ENCODE assay signal across 9 cellular contexts in the genomic region with DNA sequence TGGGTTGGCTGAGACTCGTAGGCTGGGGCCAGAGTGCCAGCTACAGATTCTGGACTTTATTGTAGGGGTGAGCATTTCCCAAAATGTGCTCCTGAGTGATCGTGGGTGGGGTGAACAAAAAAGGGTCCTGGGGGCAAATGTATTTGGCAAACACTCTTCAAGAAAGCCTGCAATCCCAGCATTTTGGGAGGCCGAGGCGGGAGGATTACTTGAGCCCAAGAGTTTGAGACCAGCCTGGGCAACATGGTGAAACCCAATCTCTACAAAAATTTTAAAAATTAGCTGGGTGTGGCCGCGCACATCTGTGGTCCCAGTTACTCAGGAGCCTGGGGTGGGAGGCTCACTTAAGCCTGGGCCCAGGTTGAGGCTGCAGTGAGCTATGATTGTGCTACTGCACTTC. TPM values are rescaled to one million over a fixed set of nuclear protein-coding genes. Genes with fewer than 3 reads are reported as not detected.
DNase-seq lines count a peak whose midpoint lies in the region; ATAC-seq and TF ChIP-seq lines count a peak whose summit lies in the region.
"Had no signal": no experiment of that assay in that cellular context is flagged by ENCODE, and none has a peak within 500 bp of the region (broad histone marks: within the 10 kb centered on the region; RNA-seq: fewer than 3 reads in every experiment).

No MANE protein-coding gene starts in this region.

- no peaks in the 10 kb centered on the region for H3K27me3 ChIP-seq in upper lobe of left lung
- H3K27me3 ChIP-seq: BLaER1 had no signal

- TF ChIP-seq CTCF in coronary artery (IDR thresholded peaks at IDR 0.05) (no peak), upper lobe of left lung (IDR thresholded peaks at IDR 0.05) (no peak)

- peak overlapping the region; percentile 71 for H3K4me3 ChIP-seq in coronary artery
- peak overlapping the region in 1 of 4 donors; percentile 60 for H3K4me3 ChIP-seq in upper lobe of left lung

- H3K27ac ChIP-seq in coronary artery (peak overlapping the region; percentile 76 to 95), upper lobe of left lung (peak overlapping the region; percentile 96 to 99 (median 97))

- peaks cover 4% of the 10 kb centered on the region in 2 donors for H3K9me3 Mint-ChIP-seq in activated naive CD4-positive, alpha-beta T cell treated with anti-CD3 and anti-CD28 coated beads, Interleukin-2, amount 50 U/mL, for 72 hours
- peaks cover 0 to 4% (median 0%) of the 10 kb centered on the region in 7 donors for H3K9me3 Mint-ChIP-seq in naive B cell

- H3K9me3 ChIP-seq in upper lobe of left lung, result no peaks in the 10 kb centered on the region

- 82 to 87% methylated on average over 6 of the region's 6 CpGs for WGBS in upper lobe of left lung, 2 donors

- no peaks in the 10 kb centered on the region for H3K27me3 Mint-ChIP-seq in naive B cell

- peaks cover 0 to 6% of the 10 kb centered on the region in 2 donors for H3K36me3 Mint-ChIP-seq in activated naive CD4-positive, alpha-beta T cell treated with anti-CD3 and anti-CD28 coated beads, Interleukin-2, amount 50 U/mL, for 72 hours
- no peaks in the 10 kb centered on the region for H3K36me3 Mint-ChIP-seq in naive B cell

- H3K4me1 ChIP-seq in upper lobe of left lung, result peaks cover 20 to 40% (median 33%) of the 10 kb centered on the region in 4 donors

- DNase-seq in activated naive CD4-positive, alpha-beta T cell treated with anti-CD3 and anti-CD28 coated beads, Interleukin-2, amount 50 U/mL, for 72 hours (ENCODE audit: low spot score in 2 of 2), result no peak
- DNase-seq in activated naive CD4-positive, alpha-beta T cell (lab: John Stamatoyannopoulos, UW), result no peak
- DNase-seq in coronary artery (ENCODE audit: low spot score), result no peak
- DNase-seq in naive B cell, result no peak
- DNase-seq in upper lobe of left lung, result no peak
- DNase-seq in stimulated activated CD4-positive, alpha-beta T cell treated with anti-CD3 and anti-CD28 coated beads, Interleukin-15, amount 100 ng/mL, for 24 hours, result no peak
- no peak for DNase-seq in foreskin melanocyte
- DNase-seq in 8988T, result no peak

- ATAC-seq in activated naive CD4-positive, alpha-beta T cell treated with anti-CD3 and anti-CD28 coated beads, Interleukin-2, amount 50 U/mL, for 72 hours, result no peak
- ATAC-seq in naive B cell (ENCODE audit: low read depth in 2 of 2) (no peak), upper lobe of left lung (ENCODE audit: low FRiP score in 2 of 2) (no peak)

- peak overlapping the region; percentile 5 to 44 for H3K27ac Mint-ChIP-seq in activated naive CD4-positive, alpha-beta T cell treated with anti-CD3 and anti-CD28 coated beads, Interleukin-2, amount 50 U/mL, for 72 hours
- H3K27ac Mint-ChIP-seq in naive B cell, result peak overlapping the region in 2 of 6 donors; percentile 73 to 75

- TF ChIP-seq EP300 in upper lobe of left lung (IDR thresholded peaks at IDR 0.05), result no peak

- peak overlapping the region in 6 of 8 donors; percentile 56 to 93 (median 80) for H3K4me3 Mint-ChIP-seq in naive B cell

- H3K36me3 ChIP-seq in upper lobe of left lung, result no peaks in the 10 kb centered on the region
- H3K36me3 ChIP-seq: BLaER1 had no signal

- TF ChIP-seq POLR2A in upper lobe of left lung (IDR thresholded peaks at IDR 0.05), result no peak

- peaks cover 24 to 39% (median 30%) of the 10 kb centered on the region in 3 donors for H3K4me1 Mint-ChIP-seq in naive B cell

RNA-seq across cellular contexts. Expression of gene CDKN2AIPNL, which starts 55.5 kb away (rescaled TPM):
- 10 to 100 TPM in 1 of 2 donors, 1 to 10 TPM in 1; 6.0 to 37.7 TPM for total RNA-seq in activated naive CD4-positive, alpha-beta T cell treated with anti-CD3 and anti-CD28 coated beads, Interleukin-2, amount 50 U/mL, for 72 hours
- polyA plus RNA-seq in naive B cell (ENCODE audit: low read depth in 6 of 6), result 10 to 100 TPM; 32.4 to 55.2 (median 37.0) TPM
- total RNA-seq in upper lobe of left lung, result 10 to 100 TPM in 4 of 6 donors, 1 to 10 TPM in 2; 2.1 to 18.5 (median 13.3) TPM

RNA-seq across cellular contexts. Expression of gene JADE2, which starts 58.2 kb away (rescaled TPM):
- 10 to 100 TPM; 73.4 to 80.8 TPM for total RNA-seq in activated naive CD4-positive, alpha-beta T cell treated with anti-CD3 and anti-CD28 coated beads, Interleukin-2, amount 50 U/mL, for 72 hours
- 10 to 100 TPM in 5 of 6 donors, 1 to 10 TPM in 1; 7.1 to 47.1 (median 27.1) TPM for polyA plus RNA-seq in naive B cell (ENCODE audit: low read depth in 6 of 6)
- 100 to 1,000 TPM in 1 of 6 donors, 10 to 100 TPM in 5; 51.5 to 102 (median 69.5) TPM for total RNA-seq in upper lobe of left lung
